In genomic region chr20:23540624-23541023, GRCh38 we compare ENCODE assay signal across 36 cellular contexts. TPM values are rescaled to one million over a fixed set of nuclear protein-coding genes. Genes with fewer than 3 reads are reported as not detected.
"Had no signal": no experiment of that assay in that cellular context is flagged by ENCODE, and none has a peak within 500 bp of the region (broad histone marks: within the 10 kb centered on the region; RNA-seq: fewer than 3 reads in every experiment).

No MANE protein-coding gene starts in this region.

- H3K4me3 ChIP-seq: adrenal gland, body of pancreas, gastroesophageal sphincter, right atrium auricular region, smooth muscle cell, thyroid gland, upper lobe of left lung, vagina had no signal

- H3K9me3 ChIP-seq: adrenal gland, body of pancreas, gastroesophageal sphincter, right atrium auricular region, thyroid gland, upper lobe of left lung, vagina had no signal

- H3K36me3 ChIP-seq: adrenal gland, gastroesophageal sphincter, right atrium auricular region, thyroid gland, upper lobe of left lung, vagina had no signal

- H3K9ac ChIP-seq: parathyroid adenoma had no signal

- H3K27me3 ChIP-seq: adrenal gland, body of pancreas, gastroesophageal sphincter, right atrium auricular region, thyroid gland, upper lobe of left lung, vagina had no signal

- ATAC-seq: body of pancreas; gastroesophageal sphincter; left colon; stimulated activated memory B cell treated with anti-CD40 and anti-IgM and Interleukin-4, amounts not matched to agents 10 μg/mL and 1 μg/mL and 100 μg/mL, for 72 hours; stimulated activated naive CD8-positive, alpha-beta T cell treated with anti-CD3 and anti-CD28 coated beads, Interleukin-15, amount 100 ng/mL, for 72 hours had no signal

- FAIRE-seq: TTC549 had no signal

- H3K27ac ChIP-seq: adrenal gland, body of pancreas, gastroesophageal sphincter, parathyroid adenoma, right atrium auricular region, thyroid gland, upper lobe of left lung, vagina, VCaP had no signal

- H2AFZ ChIP-seq: parathyroid adenoma had no signal

- H3K4me2 ChIP-seq: smooth muscle cell had no signal

- H3K79me2 ChIP-seq: parathyroid adenoma had no signal

- H3K4me1 ChIP-seq: adrenal gland, body of pancreas, gastroesophageal sphincter, parathyroid adenoma, right atrium auricular region, thyroid gland, upper lobe of left lung, vagina had no signal

- DNase-seq: activated CD4-positive, alpha-beta T cell treated with anti-CD3 and anti-CD28 coated beads for 4 hours; activated CD4-positive, alpha-beta T cell treated with anti-CD3 and anti-CD28 coated beads, Interleukin-2, amount 50 U/mL, for 48 hours; activated CD8-positive, alpha-beta memory T cell treated with anti-CD3 and anti-CD28 coated beads for 24 hours; activated effector memory CD4-positive, alpha-beta T cell treated with anti-CD3 and anti-CD28 coated beads, Interleukin-2, amount 50 U/mL, for 16 hours; activated naive CD4-positive, alpha-beta T cell treated with anti-CD3 and anti-CD28 coated beads for 36 hours; activated naive CD8-positive, alpha-beta T cell treated with anti-CD3 and anti-CD28 coated beads for 36 hours; aorta; body of pancreas; cortex of kidney; hippocampal formation; kidney; left colon; naive B cell; stimulated activated CD4-positive, alpha-beta T cell treated with anti-CD3 and anti-CD28 coated beads, Interleukin-1b, Interleukin-23, amount 100 ng/mL, for 48 hours; stimulated activated CD4-positive, alpha-beta T cell treated with anti-CD3 and anti-CD28 coated beads, Interleukin-4, amount 100 ng/mL, for 4 hours; stimulated activated CD8-positive, alpha-beta memory T cell treated with anti-CD3 and anti-CD28 coated beads, Interleukin-4, amount 100 ng/mL, for 48 hours; stimulated activated naive CD8-positive, alpha-beta T cell treated with anti-CD3 and anti-CD28 coated beads, Interleukin-15, amount 100 ng/mL, for 72 hours; thyroid gland; upper lobe of left lung had no signal

RNA-seq across cellular contexts. Expression of gene CST9L, which starts 27.7 kb away (rescaled TPM):
- total RNA-seq: activated naive CD4-positive, alpha-beta T cell treated with anti-CD3 and anti-CD28 coated beads for 36 hours; activated naive CD8-positive, alpha-beta T cell treated with anti-CD3 and anti-CD28 coated beads for 36 hours; adrenal gland; aorta; body of pancreas; cardiac septum; chondrocyte; endodermal cell; gastroesophageal sphincter; kidney; left colon; liver; mesothelial cell of epicardium; pulmonary artery endothelial cell; right atrium auricular region; smooth muscle cell; T-helper 1 cell treated with Interleukin-12 subunit alpha and Interleukin-12 subunit beta and Interleukin-4 antibody, amounts not matched to agents 30 ng/mL and 1 ng/mL, for 36 hours; upper lobe of left lung; vagina had no signal
- polyA plus RNA-seq: adrenal gland, aorta, liver, neural cell, smooth muscle cell had no signal

RNA-seq across cellular contexts. Expression of gene CST8, which starts 49.7 kb away (rescaled TPM):
- total RNA-seq: activated naive CD4-positive, alpha-beta T cell treated with anti-CD3 and anti-CD28 coated beads for 36 hours; activated naive CD8-positive, alpha-beta T cell treated with anti-CD3 and anti-CD28 coated beads for 36 hours; adrenal gland; aorta; body of pancreas; cardiac septum; chondrocyte; endodermal cell; gastroesophageal sphincter; kidney; left colon; liver; mesothelial cell of epicardium; pulmonary artery endothelial cell; right atrium auricular region; smooth muscle cell; T-helper 1 cell treated with Interleukin-12 subunit alpha and Interleukin-12 subunit beta and Interleukin-4 antibody, amounts not matched to agents 30 ng/mL and 1 ng/mL, for 36 hours; thyroid gland; upper lobe of left lung; vagina had no signal
- polyA plus RNA-seq: adrenal gland, aorta, liver, neural cell, smooth muscle cell had no signal
